ENCODE assay signal across 10 cellular contexts in genomic region chr15:74385442-74386132, GRCh38. TPM values are rescaled to one million over a fixed set of nuclear protein-coding genes. Genes with fewer than 3 reads are reported as not detected.
DNase-seq lines count a peak whose midpoint lies in the region; ATAC-seq and TF ChIP-seq lines count a peak whose summit lies in the region.
"Had no signal": no experiment of that assay in that cellular context is flagged by ENCODE, and none has a peak within 500 bp of the region (broad histone marks: within the 10 kb centered on the region; RNA-seq: fewer than 3 reads in every experiment).

No MANE protein-coding gene starts in this region.

- H3K36me3 ChIP-seq in RWPE2 (ENCODE audit: low read depth) (no peaks in the 10 kb centered on the region), esophagus squamous epithelium (no peaks in the 10 kb centered on the region), spleen (no peaks in the 10 kb centered on the region)

- ATAC-seq in activated T-cell treated with anti-CD3 and anti-CD28 coated beads, Interleukin-2, amount 50 U/mL, for 72 hours (replicated peaks in 1 of 2), result no peak
- ATAC-seq in RWPE2 (ENCODE audit: low read depth), result peak; percentile 15

- no peak overlapping the region for H3K27ac Mint-ChIP-seq in activated T-cell treated with anti-CD3 and anti-CD28 coated beads, Interleukin-2, amount 50 U/mL, for 72 hours

- no peak for DNase-seq in activated T-cell treated with anti-CD3 and anti-CD28 coated beads, Interleukin-2, amount 50 U/mL, for 72 hours
- DNase-seq in activated T-cell treated with anti-CD3 and anti-CD28 coated beads for 4 hours (no peak), RWPE2 (ENCODE audit: low spot score) (peak; percentile 66), esophagus squamous epithelium (lab: John Stamatoyannopoulos, UW) (no peak), spleen (peak; percentile 84), midbrain (lab: John Stamatoyannopoulos, UW) (no peak), NK-92 (lab: John Stamatoyannopoulos, UW; ENCODE audit: unreplicated experiment) (no peak)
- DNase-seq in stimulated activated CD4-positive, alpha-beta T cell treated with anti-CD3 and anti-CD28 coated beads, Interleukin-4, amount 100 ng/mL, for 1 hour, result no peak
- DNase-seq: testis had no signal

- H3K27me3 Mint-ChIP-seq in activated T-cell treated with anti-CD3 and anti-CD28 coated beads, Interleukin-2, amount 50 U/mL, for 72 hours (ENCODE audit: low read depth), result no peaks in the 10 kb centered on the region
- H3K27me3 Mint-ChIP-seq: naive thymus-derived CD8-positive, alpha-beta T cell had no signal

- H3K4me1 Mint-ChIP-seq in activated T-cell treated with anti-CD3 and anti-CD28 coated beads, Interleukin-2, amount 50 U/mL, for 72 hours (ENCODE audit: low read depth), result peaks cover 81% of the 10 kb centered on the region

- H3K9me3 ChIP-seq in RWPE2 (ENCODE audit: severe bottlenecking), result no peaks in the 10 kb centered on the region
- H3K9me3 ChIP-seq in esophagus squamous epithelium, result no peaks in the 10 kb centered on the region
- H3K9me3 ChIP-seq in spleen, result no peaks in the 10 kb centered on the region
- H3K9me3 ChIP-seq: testis had no signal

- H3K4me1 ChIP-seq in RWPE2 (ENCODE audit: insufficient read depth, poor library complexity, severe bottlenecking), result peaks cover 48% of the 10 kb centered on the region
- peaks cover 13 to 49% (median 23%) of the 10 kb centered on the region in 3 donors for H3K4me1 ChIP-seq in esophagus squamous epithelium
- peaks cover 50 to 90% (median 70%) of the 10 kb centered on the region in 6 donors for H3K4me1 ChIP-seq in spleen

- no peaks in the 10 kb centered on the region for H3K9me3 Mint-ChIP-seq in activated T-cell treated with anti-CD3 and anti-CD28 coated beads, Interleukin-2, amount 50 U/mL, for 72 hours
- H3K9me3 Mint-ChIP-seq: naive thymus-derived CD8-positive, alpha-beta T cell had no signal

- TF ChIP-seq CTCF in RWPE2 (IDR thresholded peaks at IDR 0.05; ENCODE audit: poor library complexity, severe bottlenecking) (no peak), esophagus squamous epithelium (IDR thresholded peaks at IDR 0.05) (no peak), spleen (IDR thresholded peaks at IDR 0.05 in 8 of 11, conservative IDR thresholded peaks at IDR 0.05 in 3 of 11) (no peak)

- H3K36me3 Mint-ChIP-seq in activated T-cell treated with anti-CD3 and anti-CD28 coated beads, Interleukin-2, amount 50 U/mL, for 72 hours (ENCODE audit: insufficient read depth in 2 of 2), result no peaks in the 10 kb centered on the region
- H3K36me3 Mint-ChIP-seq: naive thymus-derived CD8-positive, alpha-beta T cell had no signal

- peak overlapping the region; percentile 50 to 61 for H3K4me3 Mint-ChIP-seq in activated T-cell treated with anti-CD3 and anti-CD28 coated beads, Interleukin-2, amount 50 U/mL, for 72 hours

- WGBS in esophagus squamous epithelium, 2 donors, result 76 to 79% methylated on average over 7 of the region's 9 CpGs
- WGBS in spleen, 5 donors, result 56 to 69% (median 67%) methylated on average over 9 of the region's 9 CpGs

- TF ChIP-seq POLR2A in esophagus squamous epithelium (IDR thresholded peaks at IDR 0.05) (no peak), spleen (IDR thresholded peaks at IDR 0.05) (no peak)

- H3K4me3 ChIP-seq in RWPE2 (ENCODE audit: severe bottlenecking) (no peak overlapping the region), esophagus squamous epithelium (no peak overlapping the region), spleen (no peak overlapping the region)
- H3K4me3 ChIP-seq: testis had no signal

- intact Hi-C loops in esophagus squamous epithelium (cut with DNase I) (no loop called here), spleen (cut with DNase I; ENCODE audit: low total_unique reads) (no loop called here)

- H3K27ac ChIP-seq in RWPE2 (ENCODE audit: poor library complexity, severe bottlenecking) (peak overlapping the region; percentile 99), esophagus squamous epithelium (peak overlapping the region; percentile 47 to 69 (median 59)), spleen (peak overlapping the region; percentile 77 to 92 (median 85))

- H3K27me3 ChIP-seq in RWPE2 (ENCODE audit: insufficient read depth, poor library complexity, severe bottlenecking) (no peaks in the 10 kb centered on the region), esophagus squamous epithelium (peaks cover 0 to 15% (median 0%) of the 10 kb centered on the region in 4 donors), spleen (replicated peaks in 1 of 7) (no peaks in the 10 kb centered on the region)
- H3K27me3 ChIP-seq: testis had no signal

RNA-seq across cellular contexts. Expression of gene CYP11A1, which starts 18.1 kb away (rescaled TPM):
- total RNA-seq in activated T-cell treated with anti-CD3 and anti-CD28 coated beads, Interleukin-2, amount 50 U/mL, for 72 hours, result under 1 TPM; 0.21 to 0.26 TPM
- total RNA-seq in esophagus squamous epithelium (10 to 100 TPM in 2 of 4 donors, 1 to 10 TPM in 2; 1.3 to 17.0 (median 9.5) TPM), spleen (10 to 100 TPM in 1 of 7 donors, 1 to 10 TPM in 6; 3.2 to 14.3 (median 5.0) TPM)
- 1 to 10 TPM; 1.6 to 3.6 (median 1.7) TPM for polyA plus RNA-seq in spleen
- total RNA-seq: naive thymus-derived CD8-positive, alpha-beta T cell had no signal
- polyA plus RNA-seq: naive thymus-derived CD8-positive, alpha-beta T cell had no signal

RNA-seq across cellular contexts. Expression of gene SEMA7A, which starts 48.2 kb away (rescaled TPM):
- 10 to 100 TPM; 46.7 to 57.1 TPM for total RNA-seq in activated T-cell treated with anti-CD3 and anti-CD28 coated beads, Interleukin-2, amount 50 U/mL, for 72 hours
- total RNA-seq in esophagus squamous epithelium (1 to 10 TPM; 1.2 to 7.5 (median 2.9) TPM), spleen (100 to 1,000 TPM in 5 of 7 donors, 10 to 100 TPM in 2; 74.9 to 150 (median 132) TPM)
- polyA plus RNA-seq in spleen, result 100 to 1,000 TPM in 1 of 3 donors, 10 to 100 TPM in 2; 41.6 to 154 (median 78.4) TPM

Comparison
In these comparisons a context has a peak if more than half of its experiments do, and no peak if none do; other contexts are left out.
1. DNase-seq: peak in RWPE2 (single experiment) and spleen (single experiment); none in activated T-cell treated with anti-CD3 and anti-CD28 coated beads, Interleukin-2, amount 50 U/mL, for 72 hours (0 of 2), activated T-cell treated with anti-CD3 and anti-CD28 coated beads for 4 hours (single experiment), esophagus squamous epithelium (single experiment), stimulated activated CD4-positive, alpha-beta T cell treated with anti-CD3 and anti-CD28 coated beads, Interleukin-4, amount 100 ng/mL, for 1 hour (single experiment), midbrain (single experiment) and NK-92 (single experiment).
2. RNA of gene SEMA7A, which starts 48.2 kb away (total RNA-seq): 74.9 to 150 TPM in spleen and 46.7 to 57.1 TPM in activated T-cell treated with anti-CD3 and anti-CD28 coated beads, Interleukin-2, amount 50 U/mL, for 72 hours; 1.2 to 7.5 TPM in esophagus squamous epithelium; every median in the first group is over 4 times any median in the second.
3. Peak in every context shown above with its lines, with median percentiles within 50 percentile points of each other: H3K27ac ChIP-seq.